ENCODE assay signal across 15 cellular contexts in the genomic region with DNA sequence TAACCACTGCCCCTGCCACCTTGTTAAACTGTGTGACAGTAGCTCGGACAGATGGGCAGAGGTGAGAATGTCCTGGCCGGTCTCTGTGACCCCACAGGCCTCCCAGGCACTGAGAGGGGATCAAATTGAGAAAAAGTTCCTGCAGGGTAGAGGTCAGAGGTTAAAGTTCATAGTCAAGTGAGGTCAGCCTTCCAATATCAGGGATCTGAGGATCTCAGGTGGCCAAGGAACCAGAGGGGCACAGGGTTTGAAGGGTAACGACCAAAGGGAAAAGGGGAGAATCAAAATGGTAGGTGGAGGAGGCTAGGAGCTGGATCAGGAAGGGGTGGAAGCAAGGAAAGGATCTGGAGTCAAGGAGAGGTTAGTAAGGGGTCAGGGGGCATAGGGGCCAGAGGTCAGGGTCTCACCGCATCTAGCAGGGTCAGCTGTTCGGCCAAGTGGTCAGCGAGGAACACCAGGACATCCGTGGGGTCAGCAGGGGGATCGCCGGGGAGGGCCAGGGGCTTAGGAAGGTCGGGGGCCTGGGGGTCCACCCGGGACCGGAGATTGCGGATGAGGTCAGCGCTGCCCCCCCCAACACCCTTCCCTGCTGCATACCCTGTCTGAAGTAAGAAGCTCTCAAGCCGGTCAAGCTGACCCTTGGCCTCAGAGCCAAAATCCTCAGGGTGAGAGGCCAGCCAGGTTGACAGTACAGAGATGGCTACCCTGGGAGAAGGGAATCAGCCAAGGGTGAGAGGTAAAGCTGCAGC. TPM values are rescaled to one million over a fixed set of nuclear protein-coding genes. Genes with fewer than 3 reads are reported as not detected.
DNase-seq lines count a peak whose midpoint lies in the region; ATAC-seq and TF ChIP-seq lines count a peak whose summit lies in the region.
"Had no signal": no experiment of that assay in that cellular context is flagged by ENCODE, and none has a peak within 500 bp of the region (broad histone marks: within the 10 kb centered on the region; RNA-seq: fewer than 3 reads in every experiment).

No MANE protein-coding gene starts in this region.

- H3K9me3 Mint-ChIP-seq in activated naive CD4-positive, alpha-beta T cell treated with anti-CD3 and anti-CD28 coated beads, Interleukin-2, amount 50 U/mL, for 24 hours: no peaks in the 10 kb centered on the region
- H3K9me3 Mint-ChIP-seq in stimulated activated naive B cell treated with anti-CD40 and anti-IgM and Interleukin-4, amounts not matched to agents 10 μg/mL and 1 μg/mL and 100 μg/mL, for 72 hours: no peaks in the 10 kb centered on the region

- TF ChIP-seq CTCF in VCaP (conservative IDR thresholded peaks at IDR 0.05) (no peak), liver (IDR thresholded peaks at IDR 0.05; ENCODE audit: low read depth, low read length, missing input control) (no peak)

- H3K36me3 ChIP-seq in liver (ENCODE audit: control insufficient read depth in 4 of 4, insufficient read depth in 3 of 4, low read depth in 1 of 4, low read length in 3 of 4): peaks cover 7 to 38% (median 15%) of the 10 kb centered on the region in 4 donors

- no peak overlapping the region for H3K9ac ChIP-seq in liver (ENCODE audit: low read depth in 1 of 2, low read length in 2 of 2)

- no peak for ATAC-seq in stimulated activated naive B cell treated with anti-CD40 and anti-IgM and Interleukin-4, amounts not matched to agents 10 μg/mL and 1 μg/mL and 100 μg/mL, for 72 hours (replicated peaks)
- no peak for ATAC-seq in HG03139 (IDR thresholded peaks at IDR 0.05; ENCODE audit: unreplicated experiment)
- no peak for ATAC-seq in GM21619 (IDR thresholded peaks at IDR 0.05; ENCODE audit: unreplicated experiment)
- ATAC-seq: mucosa of descending colon had no signal

- H3K27ac ChIP-seq in VCaP (peak overlapping the region; percentile 99; the same call in 1 of the 2 replicates), liver (ENCODE audit: low read depth in 1 of 2, low read length in 2 of 2) (peak overlapping the region in 1 of 2 donors; percentile 39)

- H3K36me3 Mint-ChIP-seq in activated naive CD4-positive, alpha-beta T cell treated with anti-CD3 and anti-CD28 coated beads, Interleukin-2, amount 50 U/mL, for 24 hours: peaks cover 9% of the 10 kb centered on the region
- peaks cover 31 to 57% of the 10 kb centered on the region in 2 donors for H3K36me3 Mint-ChIP-seq in stimulated activated naive B cell treated with anti-CD40 and anti-IgM and Interleukin-4, amounts not matched to agents 10 μg/mL and 1 μg/mL and 100 μg/mL, for 72 hours

- WGBS in liver: 83% methylated on average over 15 of the region's 15 CpGs

- H3K27me3 Mint-ChIP-seq in activated naive CD4-positive, alpha-beta T cell treated with anti-CD3 and anti-CD28 coated beads, Interleukin-2, amount 50 U/mL, for 24 hours: no peaks in the 10 kb centered on the region
- H3K27me3 Mint-ChIP-seq in stimulated activated naive B cell treated with anti-CD40 and anti-IgM and Interleukin-4, amounts not matched to agents 10 μg/mL and 1 μg/mL and 100 μg/mL, for 72 hours: no peaks in the 10 kb centered on the region

- peaks cover 30% of the 10 kb centered on the region for H3K4me1 Mint-ChIP-seq in activated naive CD4-positive, alpha-beta T cell treated with anti-CD3 and anti-CD28 coated beads, Interleukin-2, amount 50 U/mL, for 24 hours
- peaks cover 43 to 60% of the 10 kb centered on the region in 2 donors for H3K4me1 Mint-ChIP-seq in stimulated activated naive B cell treated with anti-CD40 and anti-IgM and Interleukin-4, amounts not matched to agents 10 μg/mL and 1 μg/mL and 100 μg/mL, for 72 hours

- no peak overlapping the region for H3K4me3 ChIP-seq in liver (ENCODE audit: low read depth in 1 of 3, low read length in 3 of 3)
- H3K4me3 ChIP-seq: mucosa of descending colon, prostate gland, smooth muscle cell had no signal

- peak overlapping the region; percentile 30 for H3K4me3 Mint-ChIP-seq in activated naive CD4-positive, alpha-beta T cell treated with anti-CD3 and anti-CD28 coated beads, Interleukin-2, amount 50 U/mL, for 24 hours
- H3K4me3 Mint-ChIP-seq in stimulated activated naive B cell treated with anti-CD40 and anti-IgM and Interleukin-4, amounts not matched to agents 10 μg/mL and 1 μg/mL and 100 μg/mL, for 72 hours: peak overlapping the region in 1 of 2 donors; percentile 8

- no peak for TF ChIP-seq RAD21 in liver (IDR thresholded peaks at IDR 0.05)

- no peak overlapping the region for H3K27ac Mint-ChIP-seq in activated naive CD4-positive, alpha-beta T cell treated with anti-CD3 and anti-CD28 coated beads, Interleukin-2, amount 50 U/mL, for 24 hours
- H3K27ac Mint-ChIP-seq in stimulated activated naive B cell treated with anti-CD40 and anti-IgM and Interleukin-4, amounts not matched to agents 10 μg/mL and 1 μg/mL and 100 μg/mL, for 72 hours: peak overlapping the region; percentile 37

- H3K4me1 ChIP-seq in liver (ENCODE audit: control insufficient read depth in 4 of 4, insufficient read depth in 4 of 4, low read length in 3 of 4): peaks cover 8 to 28% (median 23%) of the 10 kb centered on the region in 4 donors

- H3K27me3 ChIP-seq in liver (ENCODE audit: control insufficient read depth in 4 of 4, insufficient read depth in 4 of 4, low read length in 3 of 4): no peaks in the 10 kb centered on the region

- no peak for DNase-seq in activated naive CD4-positive, alpha-beta T cell (lab: John Stamatoyannopoulos, UW)
- DNase-seq in stimulated activated naive B cell treated with anti-CD40 and anti-IgM and Interleukin-4, amounts not matched to agents 10 μg/mL and 1 μg/mL and 100 μg/mL, for 72 hours: no peak
- DNase-seq in Kasumi-1 (lab: John Stamatoyannopoulos, UW): no peak
- DNase-seq: activated gamma-delta T cell treated with Interleukin-2 at 50 U/mL for 16 hours; NCI-H1436 treated with DMSO at 0.1 percent for 48 hours; SIG-M5; stimulated activated naive CD4-positive, alpha-beta T cell treated with Interleukin-2 at 50 U/mL for 16 hours had no signal

- H3K9me3 ChIP-seq in liver (ENCODE audit: control insufficient read depth in 4 of 4, low read length in 3 of 4): no peaks in the 10 kb centered on the region
- H3K9me3 ChIP-seq: mucosa of descending colon, prostate gland had no signal

TF ChIP-seq in liver, 16 proteins besides CTCF, POLR2A, EP300 and RAD21:
- no peak for TF ChIP-seq GABPA (IDR thresholded peaks at IDR 0.05 in 1 of 2, conservative IDR thresholded peaks at IDR 0.05 in 1 of 2)
- TF ChIP-seq NR2F2 (IDR thresholded peaks at IDR 0.05): peak; percentile 62
- TF ChIP-seq HNF4A (conservative IDR thresholded peaks at IDR 0.05): peak in 1 of 2 donors; percentile 7

RNA-seq across cellular contexts. Expression of gene RGL2, which starts 2.9 kb away (rescaled TPM):
- total RNA-seq in liver: 10 to 100 TPM; 16.7 to 17.8 TPM
- polyA plus RNA-seq in liver: 10 to 100 TPM; 16.8 to 22.8 TPM

RNA-seq across cellular contexts. Expression of gene PFDN6, which starts 6.4 kb away (rescaled TPM):
- total RNA-seq in liver: 10 to 100 TPM; 12.5 to 22.4 TPM
- polyA plus RNA-seq in liver: 10 to 100 TPM in 1 of 2 donors, 1 to 10 TPM in 1; 6.5 to 60.1 TPM

RNA-seq across cellular contexts. Expression of gene WDR46, which starts 6.8 kb away (rescaled TPM):
- total RNA-seq in liver: 10 to 100 TPM; 17.9 to 28.3 TPM
- polyA plus RNA-seq in liver: 10 to 100 TPM; 23.0 to 30.2 TPM

RNA-seq across cellular contexts. Expression of gene TAPBP, which starts 18.1 kb away (rescaled TPM):
- total RNA-seq in liver: 10 to 100 TPM; 52.7 to 74.0 TPM
- 10 to 100 TPM; 47.9 to 49.3 TPM for polyA plus RNA-seq in liver

RNA-seq across cellular contexts. Expression of gene B3GALT4, which starts 18.9 kb away (rescaled TPM):
- total RNA-seq in liver: 1 to 10 TPM; 1.5 to 2.2 TPM
- polyA plus RNA-seq in liver: 1 to 10 TPM; 1.5 to 2.7 TPM
